ENCODE assay signal across 32 cellular contexts in genomic region chr6:142335415-142335814, GRCh38. TPM values are rescaled to one million over a fixed set of nuclear protein-coding genes. Genes with fewer than 3 reads are reported as not detected.
"Had no signal": no experiment of that assay in that cellular context is flagged by ENCODE, and none has a peak within 500 bp of the region (broad histone marks: within the 10 kb centered on the region; RNA-seq: fewer than 3 reads in every experiment).

No MANE protein-coding gene starts in this region.

- H3K27ac ChIP-seq: body of pancreas, esophagus muscularis mucosa, foreskin keratinocyte, gastrocnemius medialis, heart left ventricle, WERI-Rb-1 had no signal

- H3K4me3 ChIP-seq: body of pancreas, esophagus muscularis mucosa, gastrocnemius medialis, heart left ventricle had no signal

- FAIRE-seq: colon had no signal

- DNase-seq: activated CD4-positive, alpha-beta memory T cell treated with anti-CD3 and anti-CD28 coated beads, Interleukin-2, amount 10 ng/mL, durations not matched to agents 7 days and 5 days; activated CD4-positive, alpha-beta T cell treated with anti-CD3 and anti-CD28 coated beads for 36 hours; activated CD4-positive, alpha-beta T cell treated with anti-CD3 and anti-CD28 coated beads, Interleukin-2, amount 10 ng/mL, durations not matched to agents 24 days and 14 days; activated CD4-positive, alpha-beta T cell treated with anti-CD3 and anti-CD28 coated beads, Interleukin-2, amount 50 U/mL, for 4 hours; activated CD4-positive, CD25-positive, alpha-beta regulatory T cell; activated CD4-positive, CD25-positive, alpha-beta regulatory T cell treated with anti-CD3 and anti-CD28 coated beads, Interleukin-2, amount 50 U/mL, for 72 hours; activated CD8-positive, alpha-beta memory T cell treated with anti-CD3 and anti-CD28 coated beads, Interleukin-2, amount 50 U/mL, for 48 hours; activated gamma-delta T cell treated with Interleukin-2 at 50 U/mL for 16 hours; activated naive CD4-positive, alpha-beta T cell treated with anti-CD3 and anti-CD28 coated beads, Interleukin-2, amount 50 U/mL, for 16 hours; activated naive CD4-positive, alpha-beta T cell treated with Interleukin-2 at 50 U/mL for 16 hours; activated T-cell treated with anti-CD3 and anti-CD28 coated beads for 4 hours; activated T-cell treated with anti-CD3 and anti-CD28 coated beads, Interleukin-2, amount 50 U/mL, for 24 hours; activated T-cell treated with anti-CD3 and anti-CD28 coated beads, Interleukin-2, amount 50 U/mL, for 72 hours; amniotic stem cell; aorta; body of pancreas; caudate nucleus; cortex of kidney; dermis blood vessel endothelial cell; effector CD4-positive, alpha-beta T cell; effector memory CD8-positive, alpha-beta T cell; erythroblast; foreskin keratinocyte; gastrocnemius medialis; glutamatergic neuron; heart left ventricle; T-helper 1 cell; T-helper 17 cell; T1000; WERI-Rb-1 had no signal

- H3K27me3 ChIP-seq: body of pancreas, esophagus muscularis mucosa, foreskin keratinocyte, gastrocnemius medialis, heart left ventricle had no signal

- ATAC-seq: activated CD4-positive, alpha-beta T cell treated with anti-CD3 and anti-CD28 coated beads for 36 hours; activated T-cell treated with anti-CD3 and anti-CD28 coated beads, Interleukin-2, amount 50 U/mL, for 72 hours; body of pancreas; effector memory CD8-positive, alpha-beta T cell; foreskin keratinocyte; gastrocnemius medialis; heart left ventricle; T-helper 17 cell had no signal

- H3K4me1 ChIP-seq: body of pancreas, esophagus muscularis mucosa, gastrocnemius medialis, heart left ventricle had no signal

- H3K36me3 ChIP-seq: esophagus muscularis mucosa, gastrocnemius medialis, heart left ventricle, WERI-Rb-1 had no signal

- H3K9me3 ChIP-seq: body of pancreas, esophagus muscularis mucosa, gastrocnemius medialis, heart left ventricle had no signal

RNA-seq across cellular contexts. Expression of gene ADGRG6, which starts 33.6 kb away (rescaled TPM):
- total RNA-seq: activated CD4-positive, alpha-beta memory T cell treated with anti-CD3 and anti-CD28 coated beads, Interleukin-2, amount 10 ng/mL, durations not matched to agents 7 days and 5 days; activated CD4-positive, alpha-beta T cell treated with anti-CD3 and anti-CD28 coated beads, Interleukin-2, amount 10 ng/mL, durations not matched to agents 24 days and 14 days had no signal
